Comparison of ENCODE assay signal across 8 cellular contexts in genomic region chr1:961132-961652, GRCh38. TPM values are rescaled to one million over a fixed set of nuclear protein-coding genes. Genes with fewer than 3 reads are reported as not detected.
A peak's percentile ranks its signal among the peaks of the same experiment; 100 is the strongest.
DNase-seq lines count a peak whose midpoint lies in the region; ATAC-seq and TF ChIP-seq lines count a peak whose summit lies in the region.

No MANE protein-coding gene starts in this region.

- DNase-seq in GM03348 (ENCODE audit: low spot score) (peak; percentile 62), PC-9 (no peak), esophagus squamous epithelium (lab: John Stamatoyannopoulos, UW) (no peak), HUDEP-2 (lab: John Stamatoyannopoulos, UW; ENCODE audit: unreplicated experiment in 76 of 76) (no peak), SIG-M5 (lab: John Stamatoyannopoulos, UW) (no peak)

- H3K9me2 ChIP-seq in PC-9 (ENCODE audit: insufficient read depth): no peaks in the 10 kb centered on the region

- H3K4me3 ChIP-seq in PC-9 (peak overlapping the region; percentile 65; the same call in 1 of the 2 replicates), esophagus squamous epithelium (peak overlapping the region; percentile 80 to 99 (median 90)), rectal smooth muscle tissue (ENCODE audit: low read length) (peak overlapping the region; percentile 58)

- H3K9ac ChIP-seq in rectal smooth muscle tissue (ENCODE audit: low read length): no peak overlapping the region

- H3K79me2 ChIP-seq in PC-9 (ENCODE audit: low read depth): peaks cover 28% of the 10 kb centered on the region

- H2AFZ ChIP-seq in PC-9: no peak overlapping the region

- no peak for TF ChIP-seq POLR2A in esophagus squamous epithelium (IDR thresholded peaks at IDR 0.05)

- peaks cover 10% of the 10 kb centered on the region; the same call in 1 of the 2 replicates for H3F3A ChIP-seq in PC-9 (ENCODE audit: insufficient read depth, low read depth)

- intact Hi-C loops in PC-9 (cut with micrococcal nuclease; ENCODE audit: unreplicated experiment): no loop called here
- intact Hi-C loops in esophagus squamous epithelium (cut with DNase I): no loop called here

- CTCF ChIA-PET in PC-9 (lab: Charles Lee): no interaction called here

- peak overlapping the region; percentile 75 for H3K4me2 ChIP-seq in PC-9

- POLR2A ChIA-PET in PC-9 (lab: Charles Lee; ENCODE audit: unreplicated experiment): no interaction called here

- H3K9me3 ChIP-seq in PC-9 (ENCODE audit: insufficient read depth, low read depth) (no peaks in the 10 kb centered on the region), esophagus squamous epithelium (no peaks in the 10 kb centered on the region)

- TF ChIP-seq CTCF in PC-9 (conservative IDR thresholded peaks at IDR 0.05): no peak
- no peak for TF ChIP-seq CTCF in esophagus squamous epithelium (IDR thresholded peaks at IDR 0.05)

- ATAC-seq in GM21526 (IDR thresholded peaks at IDR 0.05; ENCODE audit: low FRiP score, unreplicated experiment): no peak
- ATAC-seq in HG03159 (IDR thresholded peaks at IDR 0.05; ENCODE audit: unreplicated experiment): no peak

- H3K27me3 ChIP-seq in PC-9 (ENCODE audit: insufficient read depth, low read depth): no peaks in the 10 kb centered on the region
- H3K27me3 ChIP-seq in esophagus squamous epithelium: peaks cover 0 to 6% (median 0%) of the 10 kb centered on the region in 4 donors
- H3K27me3 ChIP-seq in rectal smooth muscle tissue (ENCODE audit: control insufficient read depth, insufficient read depth, low read length): no peaks in the 10 kb centered on the region

- peaks cover 17% of the 10 kb centered on the region for H3K4me1 ChIP-seq in PC-9 (replicated peaks; ENCODE audit: insufficient read depth)
- H3K4me1 ChIP-seq in esophagus squamous epithelium: peaks cover 32 to 74% (median 42%) of the 10 kb centered on the region in 3 donors
- H3K4me1 ChIP-seq in rectal smooth muscle tissue (ENCODE audit: control insufficient read depth, insufficient read depth, low read length): peaks cover 4% of the 10 kb centered on the region

- WGBS in esophagus squamous epithelium, 2 donors: 41 to 66% methylated on average over 5 to 12 of the region's 54 CpGs

- peaks cover 13% of the 10 kb centered on the region for H4K20me1 ChIP-seq in PC-9 (ENCODE audit: insufficient read depth)

- 0 out of 2 replicates have a peak, but pooled peaks cover 4% of the 10 kb centered on the region for H3K36me3 ChIP-seq in PC-9 (ENCODE audit: low read depth)
- peaks cover 7 to 44% (median 17%) of the 10 kb centered on the region in 3 donors for H3K36me3 ChIP-seq in esophagus squamous epithelium
- peaks cover 4% of the 10 kb centered on the region for H3K36me3 ChIP-seq in rectal smooth muscle tissue (ENCODE audit: control insufficient read depth, insufficient read depth, low read length)

- H3K27ac ChIP-seq in PC-9 (no peak overlapping the region), esophagus squamous epithelium (peak overlapping the region in 3 of 4 donors; percentile 30 to 79 (median 62)), rectal smooth muscle tissue (ENCODE audit: low read depth, low read length) (no peak overlapping the region)

- no TSS peak for BruUV-seq in PC-9 (replicated peaks; lab: Mats Ljungman, UMichigan)

RNA-seq across cellular contexts. Expression of gene KLHL17, which starts 0.8 kb away (rescaled TPM):
- total RNA-seq in PC-9 (2021) (16.8 and 22.7 TPM in 2 replicates), esophagus squamous epithelium (10 to 100 TPM in 3 of 4 donors, 1 to 10 TPM in 1; 8.7 to 13.8 (median 10.3) TPM)

RNA-seq across cellular contexts. Expression of gene NOC2L, which starts 2.1 kb away (rescaled TPM):
- total RNA-seq in PC-9 (2021): 86.4 and 100 TPM in 2 replicates
- 10 to 100 TPM; 57.9 to 80.2 (median 60.4) TPM for total RNA-seq in esophagus squamous epithelium

RNA-seq across cellular contexts. Expression of gene PLEKHN1, which starts 5.1 kb away (rescaled TPM):
- total RNA-seq in PC-9 (2021): 9.1 and 11.9 TPM in 2 replicates
- total RNA-seq in esophagus squamous epithelium: 10 to 100 TPM; 16.8 to 39.6 (median 23.4) TPM

RNA-seq across cellular contexts. Expression of gene PERM1, which starts 20.7 kb away (rescaled TPM):
- total RNA-seq in PC-9 (2021) (0.60 and 0.81 TPM in 2 replicates), esophagus squamous epithelium (not detected)

RNA-seq across cellular contexts. Expression of gene SAMD11, which starts 37.5 kb away (rescaled TPM):
- total RNA-seq in PC-9 (2021): 0.59 and 2.2 TPM in 2 replicates
- under 1 TPM in 3 of 4 donors, not detected in 1; 0.48 to 0.95 (median 0.57) TPM for total RNA-seq in esophagus squamous epithelium

Comparison
In these comparisons a context has a peak if more than half of its experiments do, and no peak if none do; other contexts are left out.
1. H3K27ac ChIP-seq: peak in esophagus squamous epithelium (3 of 4); none in PC-9 (single experiment) and rectal smooth muscle tissue (single experiment).
2. Peak in every context shown above with its lines, with median percentiles within 50 percentile points of each other: H3K4me3 ChIP-seq.